Comparison of ENCODE assay signal across 8 cellular contexts in the genomic region with DNA sequence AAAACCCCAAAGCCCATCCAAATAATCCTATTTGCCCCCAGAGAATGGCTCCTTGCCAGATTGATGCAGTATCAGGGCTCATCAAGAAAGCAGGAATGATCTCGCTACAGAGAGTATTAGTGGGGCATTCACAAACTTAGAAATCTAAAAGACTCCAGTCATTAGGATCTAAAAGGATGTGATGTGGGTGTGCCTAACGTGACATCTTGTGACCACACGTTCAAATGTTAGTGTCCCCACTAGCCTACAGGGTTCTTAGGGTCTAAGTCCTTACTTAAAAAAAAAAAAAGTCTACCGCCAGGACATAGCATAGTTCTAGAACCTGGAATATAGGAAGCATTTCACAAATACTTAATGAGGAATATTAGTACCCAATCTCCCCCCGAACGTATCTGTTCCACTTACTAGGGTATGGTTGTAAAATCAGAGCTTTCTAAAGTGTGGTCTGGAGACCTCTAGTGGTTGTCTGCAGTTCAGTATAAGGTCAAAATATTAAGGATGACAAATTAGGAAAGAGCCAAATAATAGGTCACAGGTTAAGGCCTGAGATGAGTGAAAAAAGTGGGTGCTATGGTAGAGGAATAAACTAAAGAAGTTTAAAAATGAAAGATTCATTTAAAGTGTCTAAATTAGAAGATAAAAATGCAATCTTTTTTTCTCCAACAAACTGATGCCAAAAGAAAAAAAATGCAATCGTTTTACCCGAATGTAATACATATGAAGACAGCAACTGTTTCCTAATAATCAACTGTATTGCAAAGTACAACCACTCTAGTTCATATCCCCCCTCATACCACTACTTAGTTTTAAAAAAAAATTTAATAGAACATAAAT. TPM values are rescaled to one million over a fixed set of nuclear protein-coding genes. Genes with fewer than 3 reads are reported as not detected.
DNase-seq lines count a peak whose midpoint lies in the region; TF ChIP-seq lines count a peak whose summit lies in the region.

No MANE protein-coding gene starts in this region.

- intact Hi-C loops in stomach (cut with DNase I; ENCODE audit: low total_unique reads), result no loop called here

- POLR2A ChIA-PET in HEK293 (lab: Yijun Ruan, JAX), result interaction anchor here (0.7 kb wide), 1 partner anchor 146 kb away, joined by 4 read pairs; no protein-coding TSS in a partner anchor

- H3K9me3 ChIP-seq in HEK293 (ENCODE audit: control insufficient read depth, insufficient read depth, low read depth, low read length) (no peaks in the 10 kb centered on the region), Peyer's patch (no peaks in the 10 kb centered on the region), stomach (no peaks in the 10 kb centered on the region)

- H3K36me3 ChIP-seq in HEK293 (ENCODE audit: control insufficient read depth in 2 of 2, insufficient read depth in 1 of 2, low read length in 2 of 2) (no peaks in the 10 kb centered on the region), Peyer's patch (no peaks in the 10 kb centered on the region), stomach (no peaks in the 10 kb centered on the region)

- CTCF ChIA-PET in HEK293 (lab: Yijun Ruan, JAX), result interaction anchor here (0.5 to 1.5 kb wide), 7 partner anchors 8 to 482 kb away, joined by 3 to 8 read pairs (median 4); no protein-coding TSS in a partner anchor

- H3K27ac ChIP-seq in HEK293 (ENCODE audit: extremely low read depth, low read depth, low read length) (no peak overlapping the region), Peyer's patch (no peak overlapping the region), stomach (no peak overlapping the region)

- TF ChIP-seq CTCF in HEK293 (tag by site-specific recombination; IDR thresholded peaks at IDR 0.05) (no peak), Peyer's patch (IDR thresholded peaks at IDR 0.05) (peak in 5 of 6 experiments; percentile 5 to 58 (median 49)), fibroblast of mammary gland (conservative IDR thresholded peaks at IDR 0.05; ENCODE audit: control insufficient read depth, insufficient read depth, low read depth, low read length) (peak; percentile 86), stomach (IDR thresholded peaks at IDR 0.05) (peak in 4 of 7 experiments; percentile 27 to 46 (median 30))

- no peak for TF ChIP-seq EP300 in stomach (IDR thresholded peaks at IDR 0.05)

- in situ Hi-C loops in Caki2 (cut with HindIII; ENCODE audit: low pct_unique_long_range_greater_than_20kb, low sequenced_read_pairs), result no loop called here

- H3K4me3 ChIP-seq in HEK293 (ENCODE audit: low read depth, low read length) (no peak overlapping the region), Peyer's patch (no peak overlapping the region), fibroblast of mammary gland (ENCODE audit: control insufficient read depth, low read depth, low read length) (no peak overlapping the region), stomach (no peak overlapping the region)

- TF ChIP-seq POLR2A in Peyer's patch (IDR thresholded peaks at IDR 0.05) (no peak), stomach (IDR thresholded peaks at IDR 0.05) (no peak)

- DNase-seq in Caki2 (ENCODE audit: low read depth) (peak; percentile 17), Peyer's patch (no peak), fibroblast of mammary gland (ENCODE audit: low read depth) (peak; percentile 65), stomach (no peak), DMS153 (lab: John Stamatoyannopoulos, UW) (no peak), nucleus accumbens (lab: John Stamatoyannopoulos, UW) (no peak)
- no peak for DNase-seq in activated CD8-positive, alpha-beta memory T cell treated with anti-CD3 and anti-CD28 coated beads for 24 hours

- H3K27me3 ChIP-seq in Peyer's patch (no peaks in the 10 kb centered on the region), stomach (no peaks in the 10 kb centered on the region)

- WGBS in stomach, 5 donors, result 52 to 64% (median 61%) methylated on average over 8 of the region's 8 CpGs

- H3K4me1 ChIP-seq in HEK293 (ENCODE audit: control insufficient read depth, insufficient read depth, low read length) (no peaks in the 10 kb centered on the region), Peyer's patch (no peaks in the 10 kb centered on the region), stomach (no peaks in the 10 kb centered on the region)

TF ChIP-seq in HEK293, 187 proteins besides CTCF, POLR2A, EP300 and RAD21:
- TF ChIP-seq ZNF184 (tag by site-specific recombination; IDR thresholded peaks at IDR 0.05) (no peak), ZNF654 (tag by site-specific recombination; IDR thresholded peaks at IDR 0.05; ENCODE audit: low read depth) (peak; percentile 54), ZNF548 (tag by site-specific recombination; IDR thresholded peaks at IDR 0.05) (no peak), ZNF621 (tag by site-specific recombination; IDR thresholded peaks at IDR 0.05) (no peak)
TF ChIP-seq in HEK293: peak in this region for 1.

RNA-seq across cellular contexts. Expression of gene CHRM5, which starts 4.2 kb away (rescaled TPM):
- not detected in 2 replicates for total RNA-seq in Caki2 (2014; rRNA removed; shearing (Covaris generic); ENCODE audit: low replicate concordance)
- total RNA-seq in Peyer's patch (not detected), stomach (not detected)
- polyA plus RNA-seq in stomach, result not detected

Comparison
In these comparisons a context has a peak if more than half of its experiments do, and no peak if none do; other contexts are left out.
1. DNase-seq: peak in Caki2 (single experiment) and fibroblast of mammary gland (single experiment); none in Peyer's patch (0 of 3), stomach (single experiment), DMS153 (single experiment), activated CD8-positive, alpha-beta memory T cell treated with anti-CD3 and anti-CD28 coated beads for 24 hours (single experiment) and nucleus accumbens (0 of 56).